Comparison of ENCODE assay signal across 24 cellular contexts in the genomic region with DNA sequence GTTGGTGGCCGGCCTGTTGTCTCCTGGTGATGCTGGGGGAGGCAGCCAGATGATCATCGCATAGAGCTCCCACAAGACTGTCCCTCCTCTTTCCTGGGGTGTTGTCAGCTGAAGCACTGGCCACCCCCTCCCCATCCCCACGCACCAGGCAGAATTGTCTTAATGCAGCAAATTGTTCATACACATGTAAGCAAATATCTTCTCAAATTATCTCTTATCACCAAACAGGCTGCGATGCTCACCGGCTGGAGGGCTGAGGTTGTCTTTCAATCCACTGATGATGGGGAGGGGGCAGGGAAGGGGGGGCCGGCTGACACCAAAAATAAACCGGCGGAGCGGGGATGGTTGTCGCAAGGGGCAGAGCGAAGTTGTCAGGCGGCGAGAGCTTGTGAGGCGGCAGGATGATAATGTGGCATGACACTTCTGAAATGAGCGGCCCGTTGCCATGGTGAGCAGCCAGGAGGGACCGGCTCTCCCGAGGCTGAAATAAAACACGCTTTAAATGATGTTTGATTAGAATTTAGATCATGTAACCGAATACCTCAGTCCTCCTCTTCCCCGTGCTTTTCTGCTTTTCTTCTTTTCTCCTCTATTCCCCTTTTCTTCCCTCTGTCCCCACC. TPM values are rescaled to one million over a fixed set of nuclear protein-coding genes. Genes with fewer than 3 reads are reported as not detected.
DNase-seq lines count a peak whose midpoint lies in the region; ATAC-seq and TF ChIP-seq lines count a peak whose summit lies in the region.
"Had no signal": no experiment of that assay in that cellular context is flagged by ENCODE, and none has a peak within 500 bp of the region (broad histone marks: within the 10 kb centered on the region; RNA-seq: fewer than 3 reads in every experiment).

No MANE protein-coding gene starts in this region.

- no peaks in the 10 kb centered on the region for H3K9me3 Mint-ChIP-seq in activated T-helper 17 cell treated with anti-CD3 and anti-CD28 coated beads, Interleukin-2, amount 50 U/mL, for 72 hours
- H3K9me3 Mint-ChIP-seq: activated naive CD8-positive, alpha-beta T cell treated with anti-CD3 and anti-CD28 coated beads, Interleukin-2, amount 50 U/mL, for 24 hours; CD8-positive, alpha-beta memory T cell; dendritic cell treated with granulocyte-macrophage colony-stimulating factor and Interleukin-4, amounts not matched to agents 40 ng/mL and 50 ng/mL, for 4 days; neural crest cell had no signal

- intact Hi-C loops in dorsolateral prefrontal cortex (cut with DNase I): no loop called here

- peaks cover 14% of the 10 kb centered on the region for H3K27me3 Mint-ChIP-seq in activated T-helper 17 cell treated with anti-CD3 and anti-CD28 coated beads, Interleukin-2, amount 50 U/mL, for 72 hours

- peaks cover 0 to 56% (median 9%) of the 10 kb centered on the region in 45 donors for H3K27me3 ChIP-seq in dorsolateral prefrontal cortex
- H3K27me3 ChIP-seq: thyroid gland had no signal

- ATAC-seq in activated T-helper 17 cell treated with anti-CD3 and anti-CD28 coated beads, Interleukin-2, amount 50 U/mL, for 72 hours (replicated peaks): no peak
- no peak for ATAC-seq in HG03175 (IDR thresholded peaks at IDR 0.05; ENCODE audit: unreplicated experiment)
- no peak for ATAC-seq in HG03135 (IDR thresholded peaks at IDR 0.05; ENCODE audit: unreplicated experiment)
- ATAC-seq: activated naive CD8-positive, alpha-beta T cell treated with anti-CD3 and anti-CD28 coated beads, Interleukin-2, amount 50 U/mL, for 24 hours; heart left ventricle; left ventricle myocardium superior had no signal

- H3K4me1 Mint-ChIP-seq in activated T-helper 17 cell treated with anti-CD3 and anti-CD28 coated beads, Interleukin-2, amount 50 U/mL, for 72 hours: no peaks in the 10 kb centered on the region

- H3K27ac Mint-ChIP-seq in activated T-helper 17 cell treated with anti-CD3 and anti-CD28 coated beads, Interleukin-2, amount 50 U/mL, for 72 hours: no peak overlapping the region
- H3K27ac Mint-ChIP-seq: activated naive CD8-positive, alpha-beta T cell treated with anti-CD3 and anti-CD28 coated beads, Interleukin-2, amount 50 U/mL, for 24 hours; dendritic cell treated with granulocyte-macrophage colony-stimulating factor and Interleukin-4, amounts not matched to agents 40 ng/mL and 50 ng/mL, for 4 days had no signal

- no peak overlapping the region for H3K4me3 Mint-ChIP-seq in activated T-helper 17 cell treated with anti-CD3 and anti-CD28 coated beads, Interleukin-2, amount 50 U/mL, for 72 hours
- H3K4me3 Mint-ChIP-seq: activated naive CD8-positive, alpha-beta T cell treated with anti-CD3 and anti-CD28 coated beads, Interleukin-2, amount 50 U/mL, for 24 hours; CD8-positive, alpha-beta memory T cell; dendritic cell treated with granulocyte-macrophage colony-stimulating factor and Interleukin-4, amounts not matched to agents 40 ng/mL and 50 ng/mL, for 4 days; neural crest cell had no signal

- DNase-seq in Ammon's horn (ENCODE audit: low spot score) (peak; percentile 69), DMS79 (lab: John Stamatoyannopoulos, UW) (peak; percentile 19), NCI-H345 (lab: John Stamatoyannopoulos, UW) (peak; percentile 70), dorsolateral prefrontal cortex (peak in 7 of 10 donors; percentile 39 to 72 (median 61))
- DNase-seq: activated CD8-positive, alpha-beta memory T cell treated with anti-CD3 and anti-CD28 coated beads, Interleukin-2, amount 50 U/mL, for 48 hours; activated effector memory CD4-positive, alpha-beta T cell treated with Interleukin-2 at 50 U/mL for 16 hours; activated naive CD8-positive, alpha-beta T cell treated with anti-CD3 and anti-CD28 coated beads, Interleukin-2, amount 50 U/mL, for 24 hours; CD8-positive, alpha-beta memory T cell; H7; KG1; left ventricle myocardium superior; MV-4-11; stimulated activated naive CD4-positive, alpha-beta T cell treated with Interleukin-2 at 50 U/mL for 16 hours; T-helper 2 cell; thyroid gland had no signal

- peak overlapping the region in 7 of 59 donors; percentile 1 to 42 (median 9) for H3K27ac ChIP-seq in dorsolateral prefrontal cortex
- H3K27ac ChIP-seq: breast epithelium, heart left ventricle, prostate gland, thyroid gland, VCaP had no signal

- H3K36me3 Mint-ChIP-seq in activated T-helper 17 cell treated with anti-CD3 and anti-CD28 coated beads, Interleukin-2, amount 50 U/mL, for 72 hours (ENCODE audit: low read depth): no peaks in the 10 kb centered on the region

- no peak for TF ChIP-seq CTCF in dorsolateral prefrontal cortex (IDR thresholded peaks at IDR 0.05 in 54 of 56, conservative IDR thresholded peaks at IDR 0.05 in 2 of 56; ENCODE audit: low read depth in 1 of 56, partially characterized antibody in 56 of 56)

- peak overlapping the region in 7 of 59 donors; percentile 11 to 28 (median 16) for H3K4me3 ChIP-seq in dorsolateral prefrontal cortex
- H3K4me3 ChIP-seq: breast epithelium, heart left ventricle, prostate gland, thyroid gland had no signal

RNA-seq across cellular contexts. Expression of a gene that starts 59.8 kb away (rescaled TPM):
- total RNA-seq in dorsolateral prefrontal cortex: 10 to 100 TPM in 12 of 120 experiments, 1 to 10 TPM in 108; 4.4 to 12.1 (median 8.0) TPM
- total RNA-seq in activated T-helper 17 cell treated with anti-CD3 and anti-CD28 coated beads, Interleukin-2, amount 50 U/mL, for 72 hours: 10 to 100 TPM; 11.3 to 18.2 TPM

Comparison
In these comparisons a context has a peak if more than half of its experiments do, and no peak if none do; other contexts are left out.
1. DNase-seq: peak in every context shown above with its lines; median percentile 70 in NCI-H345; 69 in Ammon's horn; 61 in dorsolateral prefrontal cortex; 19 in DMS79.